In genomic region chr7:32037650-32038198, GRCh38 we compare ENCODE assay signal across 1 cellular context.
TF ChIP-seq lines count a peak whose summit lies in the region.

No MANE protein-coding gene starts in this region.

TF ChIP-seq in GM23338, 12 proteins besides CTCF, POLR2A, EP300 and RAD21 (continued from another document):
- TF ChIP-seq ZNF462 (CRISPR knock-in tag; IDR thresholded peaks at IDR 0.05) (no peak), ZNF114 (CRISPR knock-in tag; IDR thresholded peaks at IDR 0.05) (no peak)
